9 cellular contexts compared by ENCODE assay signal in the genomic region with DNA sequence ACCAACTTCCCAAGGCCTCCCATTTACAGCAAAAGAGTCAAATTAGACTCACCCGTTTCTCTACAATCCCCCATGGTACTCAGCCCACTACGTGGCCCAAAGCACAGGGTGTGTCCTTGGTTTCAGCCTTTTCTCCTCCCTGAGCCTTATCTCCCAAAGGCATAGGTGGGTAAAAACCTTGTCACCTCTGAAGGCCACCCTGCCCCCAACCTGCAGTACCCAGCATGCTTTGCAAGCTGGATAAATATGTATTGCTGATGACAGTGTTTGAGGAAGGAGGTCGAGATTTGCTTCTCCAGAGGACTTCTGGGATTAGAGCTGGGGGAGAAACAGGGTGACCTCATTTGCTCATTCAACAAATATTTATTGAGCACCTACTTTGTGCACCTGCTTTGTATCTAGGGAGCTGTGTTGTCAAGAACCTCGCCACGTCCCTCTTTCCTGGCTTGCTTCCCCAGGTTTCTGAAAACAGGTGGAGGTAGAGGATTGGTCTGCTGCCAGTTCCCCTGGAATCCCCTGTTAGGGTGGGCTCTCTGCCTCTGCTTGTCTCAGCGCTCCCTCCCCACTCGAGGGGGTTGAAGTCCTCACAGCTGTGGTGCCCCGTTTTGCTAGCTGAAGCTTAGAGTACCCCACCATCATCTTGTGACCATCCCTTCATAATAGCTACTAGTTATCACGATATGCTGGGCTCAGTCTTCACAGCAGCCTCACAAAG. TPM values are rescaled to one million over a fixed set of nuclear protein-coding genes. Genes with fewer than 3 reads are reported as not detected.
A peak's percentile ranks its signal among the peaks of the same experiment; 100 is the strongest.
DNase-seq lines count a peak whose midpoint lies in the region; ATAC-seq lines count a peak whose summit lies in the region.
"Had no signal": no experiment of that assay in that cellular context is flagged by ENCODE, and none has a peak within 500 bp of the region (broad histone marks: within the 10 kb centered on the region; RNA-seq: fewer than 3 reads in every experiment).

No MANE protein-coding gene starts in this region.

- peaks cover 68% of the 10 kb centered on the region for H3K4me1 ChIP-seq in stomach smooth muscle (ENCODE audit: control insufficient read depth, insufficient read depth, low read length)

- POLR2A ChIA-PET in activated CD4-positive, alpha-beta T cell treated with anti-CD3 and anti-CD28 coated beads, Interleukin-2, amount 10 ng/mL, durations not matched to agents 7 days and 5 days (lab: Charles Lee): no interaction called here
- POLR2A ChIA-PET in activated CD8-positive, alpha-beta T cell treated with anti-CD3 and anti-CD28 coated beads, Interleukin-2, amount 10 ng/mL, durations not matched to agents 7 days and 5 days (lab: Charles Lee): interaction anchor here (0.6 to 2.4 kb wide), 9 partner anchors 9 to 280 kb away, joined by 3 to 16 read pairs (median 3); a partner anchor contains a TSS

- peak overlapping the region in 1 of 2 donors; percentile 98 for H3K4me3 ChIP-seq in stomach smooth muscle (ENCODE audit: low read length in 2 of 2)

- H3K27ac ChIP-seq in stomach smooth muscle (ENCODE audit: low read length): peak overlapping the region; percentile 41

- CTCF ChIA-PET in activated CD4-positive, alpha-beta T cell treated with anti-CD3 and anti-CD28 coated beads, Interleukin-2, amount 10 ng/mL, durations not matched to agents 7 days and 5 days (lab: Charles Lee): interaction anchor here (1.1 to 2.8 kb wide), 7 partner anchors 10 to 280 kb away, joined by 3 to 11 read pairs (median 4); no protein-coding TSS in a partner anchor
- CTCF ChIA-PET in activated CD8-positive, alpha-beta T cell treated with anti-CD3 and anti-CD28 coated beads, Interleukin-2, amount 10 ng/mL, durations not matched to agents 7 days and 5 days (lab: Charles Lee): interaction anchor here (1.2 to 8.3 kb wide), 6 partner anchors 9 to 280 kb away, joined by 5 to 82 read pairs (median 14); a partner anchor contains a TSS

- no peak for DNase-seq in activated CD4-positive, alpha-beta T cell treated with anti-CD3 and anti-CD28 coated beads, Interleukin-2, amount 10 ng/mL, durations not matched to agents 7 days and 5 days
- no peak for DNase-seq in activated CD4-positive, alpha-beta T cell treated with anti-CD3 and anti-CD28 coated beads for 4 hours
- DNase-seq in activated CD8-positive, alpha-beta T cell treated with anti-CD3 and anti-CD28 coated beads, Interleukin-2, amount 10 ng/mL, durations not matched to agents 7 days and 5 days: no peak
- DNase-seq in immature natural killer cell (no peak), DMS79 treated with DMSO at 0.1 percent for 48 hours (lab: John Stamatoyannopoulos, UW) (no peak), putamen (ENCODE audit: low spot score) (no peak)
- DNase-seq: central memory CD4-positive, alpha-beta T cell had no signal

- H3K4me1 Mint-ChIP-seq in activated CD4-positive, alpha-beta T cell treated with anti-CD3 and anti-CD28 coated beads, Interleukin-2, amount 10 ng/mL, durations not matched to agents 7 days and 5 days: peaks cover 74% of the 10 kb centered on the region
- peaks cover 74% of the 10 kb centered on the region for H3K4me1 Mint-ChIP-seq in activated CD8-positive, alpha-beta T cell treated with anti-CD3 and anti-CD28 coated beads, Interleukin-2, amount 10 ng/mL, durations not matched to agents 7 days and 5 days (ENCODE audit: low read depth)
- H3K4me1 Mint-ChIP-seq in immature natural killer cell: peaks cover 80% of the 10 kb centered on the region in 2 donors

- peaks cover 16% of the 10 kb centered on the region for H3K36me3 Mint-ChIP-seq in activated CD4-positive, alpha-beta T cell treated with anti-CD3 and anti-CD28 coated beads, Interleukin-2, amount 10 ng/mL, durations not matched to agents 7 days and 5 days (ENCODE audit: low read depth)
- H3K36me3 Mint-ChIP-seq in activated CD8-positive, alpha-beta T cell treated with anti-CD3 and anti-CD28 coated beads, Interleukin-2, amount 10 ng/mL, durations not matched to agents 7 days and 5 days (ENCODE audit: low read depth): peaks cover 50% of the 10 kb centered on the region
- H3K36me3 Mint-ChIP-seq in immature natural killer cell: no peaks in the 10 kb centered on the region

- no peaks in the 10 kb centered on the region for H3K27me3 Mint-ChIP-seq in activated CD4-positive, alpha-beta T cell treated with anti-CD3 and anti-CD28 coated beads, Interleukin-2, amount 10 ng/mL, durations not matched to agents 7 days and 5 days
- H3K27me3 Mint-ChIP-seq in activated CD8-positive, alpha-beta T cell treated with anti-CD3 and anti-CD28 coated beads, Interleukin-2, amount 10 ng/mL, durations not matched to agents 7 days and 5 days (ENCODE audit: low read depth): no peaks in the 10 kb centered on the region
- H3K27me3 Mint-ChIP-seq in immature natural killer cell (ENCODE audit: low read depth in 3 of 3): peaks cover 14 to 23% (median 23%) of the 10 kb centered on the region in 3 donors

- no peaks in the 10 kb centered on the region for H3K27me3 ChIP-seq in stomach smooth muscle (ENCODE audit: control insufficient read depth in 1 of 2, insufficient read depth in 2 of 2, low read length in 2 of 2)

- ATAC-seq in activated CD8-positive, alpha-beta T cell treated with anti-CD3 and anti-CD28 coated beads, Interleukin-2, amount 10 ng/mL, durations not matched to agents 7 days and 5 days: no peak
- no peak for ATAC-seq in HG03460 (IDR thresholded peaks at IDR 0.05; ENCODE audit: unreplicated experiment)

- H3K9me3 Mint-ChIP-seq in activated CD4-positive, alpha-beta T cell treated with anti-CD3 and anti-CD28 coated beads, Interleukin-2, amount 10 ng/mL, durations not matched to agents 7 days and 5 days: no peaks in the 10 kb centered on the region
- H3K9me3 Mint-ChIP-seq in activated CD8-positive, alpha-beta T cell treated with anti-CD3 and anti-CD28 coated beads, Interleukin-2, amount 10 ng/mL, durations not matched to agents 7 days and 5 days (ENCODE audit: insufficient read depth): no peaks in the 10 kb centered on the region
- H3K9me3 Mint-ChIP-seq in immature natural killer cell: no peaks in the 10 kb centered on the region

- H3K36me3 ChIP-seq in stomach smooth muscle (ENCODE audit: control insufficient read depth in 2 of 2, insufficient read depth in 2 of 2, low read length in 2 of 2): peaks cover 0 to 4% of the 10 kb centered on the region in 2 donors

- no peaks in the 10 kb centered on the region for H3K9me3 ChIP-seq in stomach smooth muscle (ENCODE audit: control insufficient read depth in 2 of 2, low read length in 2 of 2)

- H3K27ac Mint-ChIP-seq in activated CD4-positive, alpha-beta T cell treated with anti-CD3 and anti-CD28 coated beads, Interleukin-2, amount 10 ng/mL, durations not matched to agents 7 days and 5 days: peak overlapping the region; percentile 26
- H3K27ac Mint-ChIP-seq in activated CD8-positive, alpha-beta T cell treated with anti-CD3 and anti-CD28 coated beads, Interleukin-2, amount 10 ng/mL, durations not matched to agents 7 days and 5 days: peak overlapping the region; percentile 83
- peak overlapping the region; percentile 81 to 99 (median 94) for H3K27ac Mint-ChIP-seq in immature natural killer cell

- H3K9ac ChIP-seq in stomach smooth muscle (ENCODE audit: low read length in 2 of 2): peak overlapping the region; percentile 5 to 12

- peak overlapping the region; percentile 90 for H3K4me3 Mint-ChIP-seq in activated CD4-positive, alpha-beta T cell treated with anti-CD3 and anti-CD28 coated beads, Interleukin-2, amount 10 ng/mL, durations not matched to agents 7 days and 5 days
- peak overlapping the region; percentile 99 for H3K4me3 Mint-ChIP-seq in activated CD8-positive, alpha-beta T cell treated with anti-CD3 and anti-CD28 coated beads, Interleukin-2, amount 10 ng/mL, durations not matched to agents 7 days and 5 days
- peak overlapping the region; percentile 92 to 99 (median 98) for H3K4me3 Mint-ChIP-seq in immature natural killer cell

RNA-seq across cellular contexts. Expression of a gene that starts 3.0 kb away (rescaled TPM):
- 100 to 1,000 TPM; 189 to 200 TPM for total RNA-seq in activated CD4-positive, alpha-beta T cell treated with anti-CD3 and anti-CD28 coated beads, Interleukin-2, amount 10 ng/mL, durations not matched to agents 7 days and 5 days
- 100 to 1,000 TPM; 268 to 276 TPM for total RNA-seq in activated CD8-positive, alpha-beta T cell treated with anti-CD3 and anti-CD28 coated beads, Interleukin-2, amount 10 ng/mL, durations not matched to agents 7 days and 5 days
- polyA plus RNA-seq in immature natural killer cell: 100 to 1,000 TPM in 1 of 3 donors, 10 to 100 TPM in 2; 94.3 to 171 (median 96.5) TPM

RNA-seq across cellular contexts. Expression of a gene that starts 19.3 kb away (rescaled TPM):
- total RNA-seq in activated CD4-positive, alpha-beta T cell treated with anti-CD3 and anti-CD28 coated beads, Interleukin-2, amount 10 ng/mL, durations not matched to agents 7 days and 5 days: 1,000 to 10,000 TPM; 1,147 to 1,160 TPM
- total RNA-seq in activated CD8-positive, alpha-beta T cell treated with anti-CD3 and anti-CD28 coated beads, Interleukin-2, amount 10 ng/mL, durations not matched to agents 7 days and 5 days: 1,000 to 10,000 TPM; 1,130 to 1,164 TPM
- 100 to 1,000 TPM; 285 to 713 (median 532) TPM for polyA plus RNA-seq in immature natural killer cell

RNA-seq across cellular contexts. Expression of a gene that starts 47.7 kb away (rescaled TPM):
- 10 to 100 TPM; 27.2 to 30.5 TPM for total RNA-seq in activated CD4-positive, alpha-beta T cell treated with anti-CD3 and anti-CD28 coated beads, Interleukin-2, amount 10 ng/mL, durations not matched to agents 7 days and 5 days
- total RNA-seq in activated CD8-positive, alpha-beta T cell treated with anti-CD3 and anti-CD28 coated beads, Interleukin-2, amount 10 ng/mL, durations not matched to agents 7 days and 5 days: 10 to 100 TPM; 29.6 to 30.9 TPM
- 10 to 100 TPM in 1 of 3 donors, 1 to 10 TPM in 2; 4.3 to 11.1 (median 5.2) TPM for polyA plus RNA-seq in immature natural killer cell

Comparison
In these comparisons a context has a peak if more than half of its experiments do, and no peak if none do; other contexts are left out.
1. H3K27ac Mint-ChIP-seq: peak in every context shown above with its lines; median percentile 94 in immature natural killer cell; 83 in activated CD8-positive, alpha-beta T cell treated with anti-CD3 and anti-CD28 coated beads, Interleukin-2, amount 10 ng/mL, durations not matched to agents 7 days and 5 days; 26 in activated CD4-positive, alpha-beta T cell treated with anti-CD3 and anti-CD28 coated beads, Interleukin-2, amount 10 ng/mL, durations not matched to agents 7 days and 5 days.